In the genomic region with DNA sequence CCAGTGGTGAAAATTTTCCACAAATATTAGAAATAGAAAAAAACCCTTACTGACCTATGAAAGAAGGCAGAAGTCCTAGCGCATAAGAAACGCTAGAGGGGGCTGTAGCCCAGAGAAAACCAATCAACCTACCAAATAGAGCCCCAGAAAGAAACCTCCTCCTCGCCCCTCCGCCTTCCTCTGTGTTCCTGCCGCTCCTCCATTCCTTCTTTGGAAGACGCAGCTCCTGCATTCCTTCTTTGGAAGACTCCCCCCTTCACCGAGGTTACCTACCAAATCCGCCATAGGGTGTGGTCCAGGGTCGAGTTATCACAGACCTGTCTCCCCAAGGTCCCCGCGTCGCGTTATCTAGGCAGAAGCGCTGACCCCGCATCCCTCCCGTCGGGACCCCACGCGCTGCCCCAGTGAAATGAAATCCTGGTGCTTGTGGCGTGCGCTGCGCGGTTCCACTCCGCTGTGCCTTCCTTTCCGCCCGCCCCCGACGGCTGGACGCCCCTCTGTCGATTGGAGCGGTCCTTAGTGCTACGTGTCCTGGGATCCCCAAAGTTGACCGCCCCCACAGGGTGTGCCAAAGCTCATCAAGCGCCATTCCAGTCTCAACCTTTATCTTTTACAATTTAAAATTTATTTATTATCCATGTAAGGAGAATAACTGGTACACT, we compare ENCODE assay signal across 1 cellular context.
A peak's percentile ranks its signal among the peaks of the same experiment; 100 is the strongest.
TF ChIP-seq lines count a peak whose summit lies in the region.

No MANE protein-coding gene starts in this region.

TF ChIP-seq in HEK293, 187 proteins besides CTCF, POLR2A, EP300 and RAD21 (continued from another document and continues in another):
- TF ChIP-seq ZNF169 (tag by site-specific recombination; IDR thresholded peaks at IDR 0.05) = no peak
- no peak for TF ChIP-seq ZNF670 (tag by site-specific recombination; IDR thresholded peaks at IDR 0.05; ENCODE audit: low read depth)
- TF ChIP-seq ZNF777 (tag by site-specific recombination; IDR thresholded peaks at IDR 0.05; ENCODE audit: borderline replicate concordance) = peak; percentile 98
- 0 out of 2 replicates have a peak, but pooled peaks have one; percentile 15 for TF ChIP-seq ZNF398 (tag by site-specific recombination; IDR thresholded peaks at IDR 0.05)
- 0 out of 2 replicates have a peak, but pooled peaks have one; percentile 22 for TF ChIP-seq ZNF660 (tag by site-specific recombination; IDR thresholded peaks at IDR 0.05)
- TF ChIP-seq RBAK (tag by site-specific recombination; IDR thresholded peaks at IDR 0.05) = no peak
- no peak for TF ChIP-seq BCL11B (tag by site-specific recombination; IDR thresholded peaks at IDR 0.05; ENCODE audit: low read depth)
- no peak for TF ChIP-seq OSR2 (tag by site-specific recombination; IDR thresholded peaks at IDR 0.05)
- no peak for TF ChIP-seq ZSCAN16 (tag by site-specific recombination; IDR thresholded peaks at IDR 0.05)
- TF ChIP-seq ZNF501 (tag by site-specific recombination; IDR thresholded peaks at IDR 0.05) = no peak
- no peak for TF ChIP-seq TRIM28 (IDR thresholded peaks at IDR 0.05; ENCODE audit: borderline replicate concordance, low read length)
- no peak for TF ChIP-seq PRDM2 (tag by site-specific recombination; IDR thresholded peaks at IDR 0.05; ENCODE audit: borderline replicate concordance)
- no peak for TF ChIP-seq ZNF544 (tag by site-specific recombination; IDR thresholded peaks at IDR 0.05)
- no peak for TF ChIP-seq ZNF324 (tag by site-specific recombination; IDR thresholded peaks at IDR 0.05)
- no peak for TF ChIP-seq ZNF677 (tag by site-specific recombination; IDR thresholded peaks at IDR 0.05)
- TF ChIP-seq ZNF23 (tag by site-specific recombination; IDR thresholded peaks at IDR 0.05; ENCODE audit: borderline replicate concordance) = no peak
- TF ChIP-seq, protein P1, sequence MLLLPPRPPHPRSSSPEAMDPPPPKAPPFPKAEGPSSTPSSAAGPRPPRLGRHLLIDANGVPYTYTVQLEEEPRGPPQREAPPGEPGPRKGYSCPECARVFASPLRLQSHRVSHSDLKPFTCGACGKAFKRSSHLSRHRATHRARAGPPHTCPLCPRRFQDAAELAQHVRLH (tag by site-specific recombination; IDR thresholded peaks at IDR 0.05) = no peak
- TF ChIP-seq ZNF561 (tag by site-specific recombination; IDR thresholded peaks at IDR 0.05; ENCODE audit: borderline replicate concordance) = 0 out of 2 replicates have a peak, but pooled peaks have one; percentile 52
- no peak for TF ChIP-seq ZNF510 (tag by site-specific recombination; IDR thresholded peaks at IDR 0.05; ENCODE audit: insufficient replicate concordance)
- TF ChIP-seq ZNF16 (tag by site-specific recombination; IDR thresholded peaks at IDR 0.05; ENCODE audit: low read depth) = no peak
- no peak for TF ChIP-seq ZNF223 (tag by site-specific recombination; IDR thresholded peaks at IDR 0.05)
- no peak for TF ChIP-seq ZNF10 (tag by site-specific recombination; IDR thresholded peaks at IDR 0.05)
- TF ChIP-seq ZNF274 (IDR thresholded peaks at IDR 0.05; ENCODE audit: low read length) = no peak
- TF ChIP-seq ZNF274 (tag by site-specific recombination; IDR thresholded peaks at IDR 0.05; ENCODE audit: borderline replicate concordance) = no peak
- TF ChIP-seq ZNF514 (tag by site-specific recombination; IDR thresholded peaks at IDR 0.05) = no peak
- 0 out of 2 replicates have a peak, but pooled peaks have one; percentile 40 for TF ChIP-seq ZNF2 (tag by site-specific recombination; IDR thresholded peaks at IDR 0.05)
- no peak for TF ChIP-seq ZNF626 (tag by site-specific recombination; IDR thresholded peaks at IDR 0.05)
- TF ChIP-seq ZNF335 (tag by site-specific recombination; conservative IDR thresholded peaks at IDR 0.05) = peak; percentile 71
- TF ChIP-seq ZNF692 (tag by site-specific recombination; IDR thresholded peaks at IDR 0.05) = 0 out of 2 replicates have a peak, but pooled peaks have one; percentile 15
- TF ChIP-seq GLIS2 (tag by site-specific recombination; IDR thresholded peaks at IDR 0.05) = peak; percentile 94
- TF ChIP-seq ZNF202 (tag by site-specific recombination; IDR thresholded peaks at IDR 0.05; ENCODE audit: borderline replicate concordance) = no peak
- TF ChIP-seq ZNF37A (tag by site-specific recombination; IDR thresholded peaks at IDR 0.05) = no peak
- no peak for TF ChIP-seq HOXA7 (CRISPR knock-in tag; IDR thresholded peaks at IDR 0.05; ENCODE audit: borderline replicate concordance)
- no peak for TF ChIP-seq ZNF112 (tag by site-specific recombination; IDR thresholded peaks at IDR 0.05)
- TF ChIP-seq, protein P2, sequence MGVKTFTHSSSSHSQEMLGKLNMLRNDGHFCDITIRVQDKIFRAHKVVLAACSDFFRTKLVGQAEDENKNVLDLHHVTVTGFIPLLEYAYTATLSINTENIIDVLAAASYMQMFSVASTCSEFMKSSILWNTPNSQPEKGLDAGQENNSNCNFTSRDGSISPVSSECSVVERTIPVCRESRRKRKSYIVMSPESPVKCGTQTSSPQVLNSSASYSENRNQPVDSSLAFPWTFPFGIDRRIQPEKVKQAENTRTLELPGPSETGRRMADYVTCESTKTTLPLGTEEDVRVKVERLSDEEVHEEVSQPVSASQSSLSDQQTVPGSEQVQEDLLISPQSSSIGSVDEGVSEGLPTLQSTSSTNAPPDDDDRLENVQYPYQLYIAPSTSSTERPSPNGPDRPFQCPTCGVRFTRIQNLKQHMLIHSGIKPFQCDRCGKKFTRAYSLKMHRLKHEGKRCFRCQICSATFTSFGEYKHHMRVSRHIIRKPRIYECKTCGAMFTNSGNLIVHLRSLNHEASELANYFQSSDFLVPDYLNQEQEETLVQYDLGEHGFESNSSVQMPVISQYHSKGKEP (tag by site-specific recombination; IDR thresholded peaks at IDR 0.05) = no peak
- no peak for TF ChIP-seq ZNF155 (tag by site-specific recombination; IDR thresholded peaks at IDR 0.05)
- TF ChIP-seq OVOL3 (tag by site-specific recombination; IDR thresholded peaks at IDR 0.05) = no peak
- TF ChIP-seq ZBTB48 (tag by site-specific recombination; IDR thresholded peaks at IDR 0.05) = no peak
- no peak for TF ChIP-seq ZNF549 (tag by site-specific recombination; IDR thresholded peaks at IDR 0.05)
- TF ChIP-seq ZNF621 (tag by site-specific recombination; IDR thresholded peaks at IDR 0.05) = no peak
- TF ChIP-seq, protein P3, sequence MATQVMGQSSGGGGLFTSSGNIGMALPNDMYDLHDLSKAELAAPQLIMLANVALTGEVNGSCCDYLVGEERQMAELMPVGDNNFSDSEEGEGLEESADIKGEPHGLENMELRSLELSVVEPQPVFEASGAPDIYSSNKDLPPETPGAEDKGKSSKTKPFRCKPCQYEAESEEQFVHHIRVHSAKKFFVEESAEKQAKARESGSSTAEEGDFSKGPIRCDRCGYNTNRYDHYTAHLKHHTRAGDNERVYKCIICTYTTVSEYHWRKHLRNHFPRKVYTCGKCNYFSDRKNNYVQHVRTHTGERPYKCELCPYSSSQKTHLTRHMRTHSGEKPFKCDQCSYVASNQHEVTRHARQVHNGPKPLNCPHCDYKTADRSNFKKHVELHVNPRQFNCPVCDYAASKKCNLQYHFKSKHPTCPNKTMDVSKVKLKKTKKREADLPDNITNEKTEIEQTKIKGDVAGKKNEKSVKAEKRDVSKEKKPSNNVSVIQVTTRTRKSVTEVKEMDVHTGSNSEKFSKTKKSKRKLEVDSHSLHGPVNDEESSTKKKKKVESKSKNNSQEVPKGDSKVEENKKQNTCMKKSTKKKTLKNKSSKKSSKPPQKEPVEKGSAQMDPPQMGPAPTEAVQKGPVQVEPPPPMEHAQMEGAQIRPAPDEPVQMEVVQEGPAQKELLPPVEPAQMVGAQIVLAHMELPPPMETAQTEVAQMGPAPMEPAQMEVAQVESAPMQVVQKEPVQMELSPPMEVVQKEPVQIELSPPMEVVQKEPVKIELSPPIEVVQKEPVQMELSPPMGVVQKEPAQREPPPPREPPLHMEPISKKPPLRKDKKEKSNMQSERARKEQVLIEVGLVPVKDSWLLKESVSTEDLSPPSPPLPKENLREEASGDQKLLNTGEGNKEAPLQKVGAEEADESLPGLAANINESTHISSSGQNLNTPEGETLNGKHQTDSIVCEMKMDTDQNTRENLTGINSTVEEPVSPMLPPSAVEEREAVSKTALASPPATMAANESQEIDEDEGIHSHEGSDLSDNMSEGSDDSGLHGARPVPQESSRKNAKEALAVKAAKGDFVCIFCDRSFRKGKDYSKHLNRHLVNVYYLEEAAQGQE (tag by site-specific recombination; IDR thresholded peaks at IDR 0.05) = no peak
- no peak for TF ChIP-seq ZNF239 (tag by site-specific recombination; IDR thresholded peaks at IDR 0.05)
- 0 out of 2 replicates have a peak, but pooled peaks have one; percentile 16 for TF ChIP-seq WT1 (tag by site-specific recombination; IDR thresholded peaks at IDR 0.05)
- TF ChIP-seq ZNF18 (tag by site-specific recombination; IDR thresholded peaks at IDR 0.05) = no peak
- TF ChIP-seq ZSCAN23 (tag by site-specific recombination; IDR thresholded peaks at IDR 0.05) = no peak
- no peak for TF ChIP-seq ZNF585B (tag by site-specific recombination; IDR thresholded peaks at IDR 0.05)
- peak; percentile 25; the same call in 1 of the 2 replicates for TF ChIP-seq ZBTB20 (tag by site-specific recombination; IDR thresholded peaks at IDR 0.05)
- peak; percentile 53 for TF ChIP-seq SP3 (tag by site-specific recombination; IDR thresholded peaks at IDR 0.05)
- no peak for TF ChIP-seq ZNF423 (tag by site-specific recombination; IDR thresholded peaks at IDR 0.05)
